Comparison of ENCODE assay signal across 9 cellular contexts in the genomic region with DNA sequence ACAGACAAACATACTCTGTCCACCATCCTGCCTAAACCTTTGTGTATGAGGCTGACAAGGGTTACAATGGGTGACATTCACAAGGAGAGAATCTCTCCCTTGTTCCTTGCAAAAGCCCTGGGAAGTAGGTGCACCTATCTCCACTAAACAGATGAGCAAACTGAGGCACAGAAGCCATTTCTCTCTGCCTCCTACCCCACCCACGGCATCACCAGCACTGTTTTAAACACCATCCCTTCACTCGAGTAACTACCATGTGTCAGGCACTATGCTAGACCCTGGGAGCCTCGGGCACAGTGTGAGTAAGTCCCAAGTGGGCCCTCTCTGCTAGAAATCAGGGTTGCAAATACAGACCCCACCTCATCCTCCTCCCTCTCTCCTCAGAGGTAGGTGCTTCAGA. TPM values are rescaled to one million over a fixed set of nuclear protein-coding genes. Genes with fewer than 3 reads are reported as not detected.
DNase-seq lines count a peak whose midpoint lies in the region; ATAC-seq, FAIRE-seq and TF ChIP-seq lines count a peak whose summit lies in the region.
"Had no signal": no experiment of that assay in that cellular context is flagged by ENCODE, and none has a peak within 500 bp of the region (broad histone marks: within the 10 kb centered on the region; RNA-seq: fewer than 3 reads in every experiment).

No MANE protein-coding gene starts in this region.

- peak overlapping the region; percentile 92 for H3K27ac Mint-ChIP-seq in memory B cell

- CTCF ChIA-PET in K562 (lab: Yijun Ruan, JAX; ENCODE audit: low intra/inter-chr PET ratio) = no interaction called here

- H3K9me3 ChIP-seq in left ventricle myocardium inferior (replicated peaks) (no peaks in the 10 kb centered on the region), K562 (replicated peaks; ENCODE audit: control insufficient read depth, insufficient read depth, low read depth, low read length) (no peaks in the 10 kb centered on the region), uterus (no peaks in the 10 kb centered on the region)

- no peak for TF ChIP-seq POLR2A in K562 (conservative IDR thresholded peaks at IDR 0.05)
- TF ChIP-seq POLR2A in uterus (IDR thresholded peaks at IDR 0.05) = no peak

- H3K27me3 Mint-ChIP-seq in memory B cell = no peaks in the 10 kb centered on the region

- no peak for FAIRE-seq in K562 (lab: Jason Lieb, UNC)

- no peak for TF ChIP-seq CTCF in left ventricle myocardium inferior (IDR thresholded peaks at IDR 0.05; ENCODE audit: borderline replicate concordance)
- no peak for TF ChIP-seq CTCF in K562 (IDR thresholded peaks at IDR 0.05 in 2 of 3, conservative IDR thresholded peaks at IDR 0.05 in 1 of 3; ENCODE audit: insufficient read depth in 2 of 3, low read depth in 1 of 3, low read length in 3 of 3)
- no peak for TF ChIP-seq CTCF in uterus (IDR thresholded peaks at IDR 0.05)

- no peak overlapping the region for H2AFZ ChIP-seq in K562 (ENCODE audit: low read depth, low read length)

- H3K4me2 ChIP-seq in K562 (ENCODE audit: insufficient read depth, low read length) = peak overlapping the region; percentile 88

- peaks cover 78% of the 10 kb centered on the region for H3K79me2 ChIP-seq in K562 (ENCODE audit: control insufficient read depth, insufficient read depth, low read length)

- H3K36me3 ChIP-seq in left ventricle myocardium inferior (peaks cover 9% of the 10 kb centered on the region), K562 (ENCODE audit: control insufficient read depth, insufficient read depth, low read length) (peaks cover 48% of the 10 kb centered on the region), uterus (no peaks in the 10 kb centered on the region)

- 0 out of 2 replicates have a peak, but pooled peaks cover 3% of the 10 kb centered on the region for H4K20me1 ChIP-seq in K562 (replicated peaks; ENCODE audit: control insufficient read depth, insufficient read depth, low read length)

- BruUV-seq in K562 (replicated peaks; lab: Mats Ljungman, UMichigan) = no TSS peak

- intact Hi-C loops in left ventricle myocardium inferior (cut with micrococcal nuclease) (no loop called here), Right ventricle myocardium inferior (cut with DNase I) (no loop called here), K562 (cut with micrococcal nuclease) (loop anchor here (5.0 kb wide), 1 partner anchor 33 kb away; no protein-coding TSS in a partner anchor), uterus (cut with DNase I; ENCODE audit: low total_unique reads) (no loop called here)

- POLR2A ChIA-PET in K562 (lab: Yijun Ruan, JAX) = no interaction called here

- no peaks in the 10 kb centered on the region for H3K9me3 Mint-ChIP-seq in memory B cell

- in situ Hi-C loops in K562 (cut with MboI) = no loop called here

- H3K4me1 ChIP-seq in left ventricle myocardium inferior = peaks cover 62% of the 10 kb centered on the region
- H3K4me1 ChIP-seq in K562 (replicated peaks in 1 of 2; ENCODE audit: control insufficient read depth in 2 of 2, insufficient read depth in 2 of 2, low read length in 2 of 2) = peaks cover 15 to 25% of the 10 kb centered on the region in 2 experiments; a peak in 4 of 5 replicates
- H3K4me1 ChIP-seq in uterus = peaks cover 0 to 9% of the 10 kb centered on the region in 2 donors

- H3K27ac ChIP-seq in left ventricle myocardium inferior (replicated peaks) (no peak overlapping the region), K562 (ENCODE audit: extremely low read depth, low read depth, low read length) (peak overlapping the region; percentile 83; the same call in 2 of the 3 replicates), uterus (no peak overlapping the region)

- 0% methylated on average over 3 of the region's 3 CpGs for WGBS in K562 (ENCODE audit: insufficient coverage, low coverage, missing lambda C conversion rate)

- ATAC-seq in Right ventricle myocardium inferior = no peak
- peak; percentile 18 for ATAC-seq in K562
- no peak for ATAC-seq in memory B cell (ENCODE audit: low read depth)
- ATAC-seq in GM19395 (IDR thresholded peaks at IDR 0.05; ENCODE audit: unreplicated experiment) = no peak
- ATAC-seq in HG03571 (IDR thresholded peaks at IDR 0.05; ENCODE audit: unreplicated experiment) = no peak

- DNase-seq in left ventricle myocardium inferior = no peak
- no peak for DNase-seq in Right ventricle myocardium inferior (ENCODE audit: missing footprints)
- peak in 2 of 4 experiments; percentile 11 to 13 for DNase-seq in K562 (ENCODE audit: extremely low read depth in 1 of 4, low spot score in 3 of 4)
- no peak for DNase-seq in memory B cell (ENCODE audit: low spot score in 2 of 2)
- DNase-seq in uterus = no peak
- no peak for DNase-seq in SHP77 treated with DMSO at 0.1 percent for 48 hours (lab: John Stamatoyannopoulos, UW)
- DNase-seq: NCI-H1092 had no signal

- H3K27me3 ChIP-seq in left ventricle myocardium inferior (ENCODE audit: low read depth) = no peaks in the 10 kb centered on the region
- H3K27me3 ChIP-seq in K562 (ENCODE audit: control insufficient read depth in 2 of 2, insufficient read depth in 2 of 2, low read length in 2 of 2) = no peaks in the 10 kb centered on the region; a peak in 1 of 5 replicates
- H3K27me3 ChIP-seq in uterus = no peaks in the 10 kb centered on the region

- TF ChIP-seq EP300 in K562 (IDR thresholded peaks at IDR 0.05; ENCODE audit: low read length) = no peak

- H3K9me1 ChIP-seq in K562 (ENCODE audit: control insufficient read depth, insufficient read depth, low read length) = no peaks in the 10 kb centered on the region

- peaks cover 6% of the 10 kb centered on the region for H3K36me3 Mint-ChIP-seq in memory B cell

- H3K9ac ChIP-seq in K562 (ENCODE audit: insufficient read depth in 1 of 2, low read depth in 2 of 2, low read length in 2 of 2) = peak overlapping the region; percentile 90 to 91

- peaks cover 29% of the 10 kb centered on the region for H3K4me1 Mint-ChIP-seq in memory B cell

- H3K4me3 Mint-ChIP-seq in memory B cell = peak overlapping the region; percentile 98

- H3K4me3 ChIP-seq in left ventricle myocardium inferior (peak overlapping the region; percentile 99), K562 (peak overlapping the region; percentile 85), uterus (peak overlapping the region; percentile 55 to 74)

- TF ChIP-seq RAD21 in K562 (CRISPR knock-in tag; conservative IDR thresholded peaks at IDR 0.05 in 1 of 2, IDR thresholded peaks at IDR 0.05 in 1 of 2) = no peak

RNA-seq across cellular contexts. Expression of a gene that starts 0.9 kb away (rescaled TPM):
- total RNA-seq in left ventricle myocardium inferior (12.5 TPM), Right ventricle myocardium inferior (11.3 TPM), K562 (2014; rRNA removed) (121 and 133 TPM in 2 replicates), K562 (2014; rRNA removed; fragmentation: Illumina TruSeq; extraction: Trizol) (154 and 156 TPM in 2 replicates), K562 (2015; rRNA removed; fragmentation: Illumina TruSeq; extraction: Trizol) (165 and 172 TPM in 2 replicates), K562 (2021) (72.9 and 73.4 TPM in 2 replicates), uterus (10 to 100 TPM in 3 of 4 donors, 1 to 10 TPM in 1; 7.1 to 32.5 (median 12.6) TPM)
- total RNA-seq in K562 (2011; cell fraction: chromatin; rRNA removed; ENCODE audit: low replicate concordance) = 19.5 and 40.6 TPM in 2 replicates
- total RNA-seq in K562 (2011; cell fraction: nucleolus; rRNA removed) = 12.2 and 14.2 TPM in 2 replicates
- total RNA-seq in K562 (2011; cell fraction: nucleoplasm; rRNA removed) = 17.2 and 20.7 TPM in 2 replicates
- polyA plus RNA-seq in K562 (2011; rRNA removed) (28.9 and 44.5 TPM in 2 replicates), K562 (2014; fragmentation: Illumina TruSeq; extraction: Trizol) (128 and 166 TPM in 2 replicates), K562 (2014; fragmentation: Nextera tagmentation; extraction: Ambion mirVana) (10 to 100 TPM; 28.3 to 28.9 TPM), K562 (2014; rRNA removed) (112 and 127 TPM in 2 replicates)
- polyA plus RNA-seq in K562 (2011; cell fraction: cytosol; rRNA removed) = 5.4 and 10.3 TPM in 2 replicates
- 8.3 and 11.1 TPM in 2 replicates for polyA plus RNA-seq in K562 (2011; cell fraction: nucleus; rRNA removed)
- 48.3 and 109 TPM in 2 replicates for polyA plus RNA-seq in K562 (2012)
- polyA minus RNA-seq in K562 (2011; rRNA and poly(A)+ RNA removed) = 25.1 and 27.9 TPM in 2 replicates
- polyA minus RNA-seq in K562 (2011; cell fraction: cytosol; rRNA and poly(A)+ RNA removed) = 10.1 and 12.6 TPM in 2 replicates
- 10.6 and 19.1 TPM in 2 replicates for polyA minus RNA-seq in K562 (2011; cell fraction: nucleus; rRNA and poly(A)+ RNA removed)

RNA-seq across cellular contexts. Expression of a gene that starts 1.0 kb away (rescaled TPM):
- total RNA-seq in left ventricle myocardium inferior (1.9 TPM), Right ventricle myocardium inferior (4.0 TPM), K562 (2014; rRNA removed) (3.2 and 7.0 TPM in 2 replicates), K562 (2014; rRNA removed; fragmentation: Illumina TruSeq; extraction: Trizol) (4.2 and 5.6 TPM in 2 replicates), K562 (2015; rRNA removed; fragmentation: Illumina TruSeq; extraction: Trizol) (3.9 and 4.6 TPM in 2 replicates), K562 (2021) (2.9 and 3.6 TPM in 2 replicates), uterus (1 to 10 TPM; 2.8 to 8.5 (median 6.6) TPM)
- total RNA-seq in K562 (2011; cell fraction: chromatin; rRNA removed; ENCODE audit: low replicate concordance) = 11.7 and 15.6 TPM in 2 replicates
- total RNA-seq in K562 (2011; cell fraction: nucleolus; rRNA removed) = 6.3 and 7.4 TPM in 2 replicates
- total RNA-seq in K562 (2011; cell fraction: nucleoplasm; rRNA removed) = 5.8 and 9.2 TPM in 2 replicates
- polyA plus RNA-seq in K562 (2011; rRNA removed) (4.4 and 4.7 TPM in 2 replicates), K562 (2014; fragmentation: Illumina TruSeq; extraction: Trizol) (4.2 and 4.4 TPM in 2 replicates), K562 (2014; fragmentation: Nextera tagmentation; extraction: Ambion mirVana) (under 1 TPM; 0.49 to 0.69 TPM), K562 (2014; rRNA removed) (5.6 and 8.0 TPM in 2 replicates)
- polyA plus RNA-seq in K562 (2011; cell fraction: cytosol; rRNA removed) = 2.4 and 2.9 TPM in 2 replicates
- 5.0 and 9.3 TPM in 2 replicates for polyA plus RNA-seq in K562 (2011; cell fraction: nucleus; rRNA removed)
- 2.3 TPM in 2 replicates for polyA plus RNA-seq in K562 (2012)
- polyA minus RNA-seq in K562 (2011; rRNA and poly(A)+ RNA removed) = 7.6 and 8.5 TPM in 2 replicates
- polyA minus RNA-seq in K562 (2011; cell fraction: cytosol; rRNA and poly(A)+ RNA removed) = 2.4 and 2.8 TPM in 2 replicates
- 5.7 and 7.8 TPM in 2 replicates for polyA minus RNA-seq in K562 (2011; cell fraction: nucleus; rRNA and poly(A)+ RNA removed)

RNA-seq across cellular contexts. Expression of a gene that starts 41.0 kb away (rescaled TPM):
- 9.8 TPM for total RNA-seq in left ventricle myocardium inferior
- total RNA-seq in Right ventricle myocardium inferior = 10.0 TPM
- 12.5 and 20.9 TPM in 2 replicates for total RNA-seq in K562 (2011; cell fraction: chromatin; rRNA removed; ENCODE audit: low replicate concordance)
- 14.2 and 15.4 TPM in 2 replicates for total RNA-seq in K562 (2011; cell fraction: nucleolus; rRNA removed)
- 24.1 and 30.4 TPM in 2 replicates for total RNA-seq in K562 (2011; cell fraction: nucleoplasm; rRNA removed)
- total RNA-seq in K562 (2014; rRNA removed) = 10.0 and 11.1 TPM in 2 replicates
- total RNA-seq in K562 (2014; rRNA removed; fragmentation: Illumina TruSeq; extraction: Trizol) = 19.6 and 21.6 TPM in 2 replicates
- total RNA-seq in K562 (2015; rRNA removed; fragmentation: Illumina TruSeq; extraction: Trizol) = 11.5 and 12.0 TPM in 2 replicates
- total RNA-seq in K562 (2021) = 14.8 and 15.3 TPM in 2 replicates
- 32.0 and 40.0 TPM in 2 replicates for polyA plus RNA-seq in K562 (2011; rRNA removed)
- polyA plus RNA-seq in K562 (2011; cell fraction: cytosol; rRNA removed) = 14.0 and 37.2 TPM in 2 replicates
- 6.9 and 11.4 TPM in 2 replicates for polyA plus RNA-seq in K562 (2011; cell fraction: nucleus; rRNA removed)
- polyA plus RNA-seq in K562 (2012) = 17.0 and 19.0 TPM in 2 replicates
- 13.8 and 14.3 TPM in 2 replicates for polyA plus RNA-seq in K562 (2014; fragmentation: Illumina TruSeq; extraction: Trizol)
- 10 to 100 TPM in 1 of 2 experiments, 1 to 10 TPM in 1; 9.1 to 11.1 TPM for polyA plus RNA-seq in K562 (2014; fragmentation: Nextera tagmentation; extraction: Ambion mirVana)
- polyA plus RNA-seq in K562 (2014; rRNA removed) = 23.8 and 29.1 TPM in 2 replicates
- polyA minus RNA-seq in K562 (2011; rRNA and poly(A)+ RNA removed) = 20.5 and 23.5 TPM in 2 replicates
- polyA minus RNA-seq in K562 (2011; cell fraction: cytosol; rRNA and poly(A)+ RNA removed) = 6.1 and 6.6 TPM in 2 replicates
- polyA minus RNA-seq in K562 (2011; cell fraction: nucleus; rRNA and poly(A)+ RNA removed) = 4.7 and 5.9 TPM in 2 replicates
- total RNA-seq in uterus = 10 to 100 TPM in 3 of 4 donors, 1 to 10 TPM in 1; 9.4 to 43.3 (median 33.6) TPM
